ENCODE assay signal across 17 cellular contexts in genomic region chr9:7028591-7028990, GRCh38.
"Had no signal": no experiment of that assay in that cellular context is flagged by ENCODE, and none has a peak within 500 bp of the region (broad histone marks: within the 10 kb centered on the region; RNA-seq: fewer than 3 reads in every experiment).

No MANE protein-coding gene starts in this region.

- H3K27me3 ChIP-seq: left lung, pancreas, tibial artery had no signal

- H3K4me1 ChIP-seq: left lung, pancreas, psoas muscle, tibial artery had no signal

- H3K9me3 ChIP-seq: left lung, pancreas, psoas muscle, tibial artery had no signal

- H3K36me3 ChIP-seq: pancreas had no signal

- H3K4me3 ChIP-seq: left lung, pancreas, psoas muscle, tibial artery had no signal

- DNase-seq: activated CD8-positive, alpha-beta memory T cell treated with anti-CD3 and anti-CD28 coated beads, Interleukin-2, amount 50 U/mL, for 48 hours; activated effector memory CD4-positive, alpha-beta T cell treated with Interleukin-2 at 50 U/mL for 16 hours; activated naive CD4-positive, alpha-beta T cell treated with anti-CD3 and anti-CD28 coated beads for 36 hours; activated naive CD8-positive, alpha-beta T cell treated with anti-CD3 and anti-CD28 coated beads, Interleukin-2, amount 10 ng/mL, durations not matched to agents 7 days and 5 days; activated T-cell treated with anti-CD3 and anti-CD28 coated beads, Interleukin-2, amount 50 U/mL, for 48 hours; amniotic stem cell; cerebellar nuclear complex; cortex of kidney; left lung; pancreas; psoas muscle; stimulated activated CD4-positive, alpha-beta T cell treated with anti-CD3 and anti-CD28 coated beads, Interleukin-1b, Interleukin-23, amount 100 ng/mL, for 48 hours; stimulated activated naive CD8-positive, alpha-beta T cell treated with anti-CD3 and anti-CD28 coated beads, Interleukin-15, amount 100 ng/mL, for 72 hours; T-helper 9 cell; tibial artery had no signal

- FAIRE-seq: keratinocyte had no signal

- H3K27ac ChIP-seq: epithelial cell of prostate, left lung, pancreas, psoas muscle, tibial artery had no signal
